Comparison of ENCODE assay signal across 8 cellular contexts in the genomic region with DNA sequence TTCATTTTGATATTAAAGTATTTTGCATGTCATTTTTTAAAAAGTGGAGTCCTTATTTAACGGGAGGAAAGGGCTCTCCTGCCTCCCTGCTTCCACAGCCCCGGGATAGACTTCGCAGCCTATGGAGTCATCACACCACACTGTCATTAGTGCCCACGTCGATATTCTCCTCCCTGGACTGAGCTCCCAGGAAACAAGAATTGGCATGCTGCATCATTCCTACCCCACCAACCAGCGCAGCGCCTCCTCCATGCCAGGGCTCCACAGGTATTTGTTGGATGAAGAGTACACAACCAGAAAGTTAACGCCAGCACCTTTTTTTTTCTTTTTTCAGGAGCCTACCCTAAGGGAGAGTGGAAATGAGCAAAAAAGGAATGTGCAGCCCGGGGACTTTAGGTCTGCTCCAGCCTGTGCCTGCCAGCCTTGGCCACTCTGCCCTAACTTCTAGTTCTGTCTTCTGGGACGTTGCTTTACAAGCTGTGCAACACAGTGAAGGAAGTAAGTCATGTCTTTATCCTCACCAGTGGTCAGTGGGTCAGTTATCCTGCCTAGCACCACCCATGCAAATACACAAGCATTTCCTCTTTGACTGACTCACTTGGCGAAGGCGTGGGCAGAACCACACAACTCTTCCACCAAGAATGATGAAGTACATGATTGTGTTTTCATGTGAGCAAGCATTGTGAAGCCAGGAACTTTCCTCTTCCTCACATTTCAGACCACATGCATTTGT.
A peak's percentile ranks its signal among the peaks of the same experiment; 100 is the strongest.
DNase-seq lines count a peak whose midpoint lies in the region; ATAC-seq, FAIRE-seq and TF ChIP-seq lines count a peak whose summit lies in the region.

No MANE protein-coding gene starts in this region.

- TF ChIP-seq CTCF in astrocyte (IDR thresholded peaks at IDR 0.05; ENCODE audit: insufficient read depth, low read depth, low read length) (no peak), D721Med (IDR thresholded peaks at IDR 0.05; ENCODE audit: insufficient read depth, missing control alignments) (no peak), A673 (conservative IDR thresholded peaks at IDR 0.05; ENCODE audit: low read depth, low read length) (no peak)

- peak overlapping the region; percentile 76 for H3K4me2 ChIP-seq in astrocyte (ENCODE audit: low read length)

- H4K20me1 ChIP-seq in astrocyte (ENCODE audit: insufficient read depth, low read length), result no peaks in the 10 kb centered on the region

- H3K9me3 ChIP-seq in astrocyte (ENCODE audit: insufficient read depth, low read depth, low read length) (no peaks in the 10 kb centered on the region), A673 (ENCODE audit: low read depth, low read length, poor library complexity, severe bottlenecking) (no peaks in the 10 kb centered on the region)

- intact Hi-C loops in A673 (cut with micrococcal nuclease; ENCODE audit: unreplicated experiment), result no loop called here

- DNase-seq in astrocyte (ENCODE audit: low read depth), result peak; percentile 99
- no peak for DNase-seq in memory B cell (ENCODE audit: low spot score in 2 of 2)
- no peak for DNase-seq in D721Med (ENCODE audit: insufficient read length, low spot score)
- DNase-seq in NCI-H2171 treated with DMSO at 0.1 percent for 48 hours (lab: John Stamatoyannopoulos, UW), result no peak
- DNase-seq in ureter (ENCODE audit: low spot score), result no peak
- no peak for DNase-seq in A673 (ENCODE audit: low spot score)

- H3K4me1 Mint-ChIP-seq in astrocyte (ENCODE audit: low read depth, unreplicated experiment) (peaks cover 19% of the 10 kb centered on the region), memory B cell (peaks cover 7% of the 10 kb centered on the region)

- H3K4me3 Mint-ChIP-seq in astrocyte (ENCODE audit: unreplicated experiment), result no peak overlapping the region
- no peak overlapping the region for H3K4me3 Mint-ChIP-seq in memory B cell

- H3K36me3 ChIP-seq in astrocyte (ENCODE audit: insufficient read depth, low read length) (no peaks in the 10 kb centered on the region), A673 (ENCODE audit: insufficient read depth, low read length, poor library complexity, severe bottlenecking) (no peaks in the 10 kb centered on the region)

- ATAC-seq in GM18498 (IDR thresholded peaks at IDR 0.05; ENCODE audit: unreplicated experiment) (peak; percentile 64), HG03378 (IDR thresholded peaks at IDR 0.05; ENCODE audit: unreplicated experiment) (peak; percentile 80), memory B cell (ENCODE audit: low read depth) (peak; percentile 19)

- H3K27me3 ChIP-seq in astrocyte (ENCODE audit: insufficient read depth, low read length) (no peaks in the 10 kb centered on the region), A673 (replicated peaks; ENCODE audit: insufficient read depth, low read depth, low read length, poor library complexity) (no peaks in the 10 kb centered on the region)

- H3K27ac ChIP-seq in astrocyte (ENCODE audit: low read depth, low read length) (peak overlapping the region; percentile 57), A673 (ENCODE audit: low read depth, low read length, poor library complexity, severe bottlenecking) (no peak overlapping the region)

- H3K4me1 ChIP-seq in astrocyte (ENCODE audit: insufficient read depth, low read length), result peaks cover 23% of the 10 kb centered on the region
- H3K4me1 ChIP-seq in A673 (ENCODE audit: insufficient read depth, low read length, poor library complexity, severe bottlenecking), result no peaks in the 10 kb centered on the region

- H3K36me3 Mint-ChIP-seq in astrocyte (ENCODE audit: low read depth, unreplicated experiment) (no peaks in the 10 kb centered on the region), memory B cell (no peaks in the 10 kb centered on the region)

- peaks cover 6% of the 10 kb centered on the region for H3K9me3 Mint-ChIP-seq in astrocyte (ENCODE audit: unreplicated experiment)
- no peaks in the 10 kb centered on the region for H3K9me3 Mint-ChIP-seq in memory B cell

- H3K79me2 ChIP-seq in astrocyte (ENCODE audit: insufficient read depth, low read length), result no peaks in the 10 kb centered on the region

- peak overlapping the region; percentile 24 for H3K9ac ChIP-seq in astrocyte (ENCODE audit: low read length)

- peak overlapping the region; percentile 1 for H3K4me3 ChIP-seq in astrocyte (ENCODE audit: insufficient read depth, low read depth, low read length)
- no peak overlapping the region for H3K4me3 ChIP-seq in A673 (ENCODE audit: low read depth, low read length, poor library complexity, severe bottlenecking)

- CTCF ChIA-PET in A673 (lab: Charles Lee), result no interaction called here

- POLR2A ChIA-PET in A673 (lab: Charles Lee; ENCODE audit: low non-redundant PET), result no interaction called here

- BruUV-seq in A673 (replicated peaks; lab: Mats Ljungman, UMichigan), result no TSS peak

- H3K27ac Mint-ChIP-seq in astrocyte (ENCODE audit: unreplicated experiment), result peak overlapping the region; percentile 59
- H3K27ac Mint-ChIP-seq in memory B cell, result no peak overlapping the region

- peaks cover 3% of the 10 kb centered on the region for H3K27me3 Mint-ChIP-seq in astrocyte (ENCODE audit: low read depth, unreplicated experiment)
- peaks cover 4% of the 10 kb centered on the region for H3K27me3 Mint-ChIP-seq in memory B cell

- peak overlapping the region; percentile 31 for H2AFZ ChIP-seq in astrocyte (ENCODE audit: low read depth, low read length)

- FAIRE-seq in astrocyte (lab: Jason Lieb, UNC), result peak; percentile 98
- FAIRE-seq in D721Med (lab: Jason Lieb, UNC), result no peak

Comparison
In these comparisons a context has a peak if more than half of its experiments do, and no peak if none do; other contexts are left out.
1. ATAC-seq: peak in every context shown above with its lines; median percentile 80 in HG03378; 64 in GM18498; 19 in memory B cell.